Comparison of ENCODE assay signal across 9 cellular contexts in genomic region chr7:117871778-117872538, GRCh38. TPM values are rescaled to one million over a fixed set of nuclear protein-coding genes. Genes with fewer than 3 reads are reported as not detected.
DNase-seq lines count a peak whose midpoint lies in the region; ATAC-seq, FAIRE-seq and TF ChIP-seq lines count a peak whose summit lies in the region.
"Had no signal": no experiment of that assay in that cellular context is flagged by ENCODE, and none has a peak within 500 bp of the region (broad histone marks: within the 10 kb centered on the region; RNA-seq: fewer than 3 reads in every experiment).

No MANE protein-coding gene starts in this region.

- H3K36me3 Mint-ChIP-seq in activated T-helper 1 cell treated with anti-CD3 and anti-CD28 coated beads, Interleukin-12 subunit alpha, Interleukin-12 subunit beta, Interleukin-2, Interleukin-4 antibody, amounts not matched to agents 30 ng/mL and 10 ng/mL and 1 ng/mL, durations not matched to agents 14 hours and 24 hours and 36 hours (ENCODE audit: low read depth): no peaks in the 10 kb centered on the region

- intact Hi-C loops in activated T-helper 1 cell treated with anti-CD3 and anti-CD28 coated beads, Interleukin-12 subunit alpha, Interleukin-12 subunit beta, Interleukin-2, Interleukin-4 antibody, amounts not matched to agents 30 ng/mL and 10 ng/mL and 1 ng/mL, durations not matched to agents 14 hours and 24 hours and 36 hours (cut with micrococcal nuclease): no loop called here

- H3K27me3 ChIP-seq in GM23248 (replicated peaks; ENCODE audit: insufficient read depth): peaks cover 69% of the 10 kb centered on the region
- H3K27me3 ChIP-seq in small intestine (ENCODE audit: control insufficient read depth in 2 of 2, insufficient read depth in 2 of 2, low read length in 2 of 2): peaks cover 0 to 7% of the 10 kb centered on the region in 2 donors

- WGBS in GM23248 (ENCODE audit: low coverage in 1 of 2, low lambda C conversion rate in 2 of 2, missing lambda C conversion rate in 2 of 2), 2 experiments: 8 to 11% methylated on average over 16 to 18 of the region's 18 CpGs
- WGBS in small intestine, 3 donors: 1 to 4% (median 3%) methylated on average over 18 of the region's 18 CpGs

- no peaks in the 10 kb centered on the region for H3K9me3 ChIP-seq in GM23248 (ENCODE audit: low read depth)
- no peaks in the 10 kb centered on the region for H3K9me3 ChIP-seq in small intestine (ENCODE audit: control insufficient read depth, low read depth)

- in situ Hi-C loops in GM23248 (cut with MboI): no loop called here

- peaks cover 49% of the 10 kb centered on the region for H3K27me3 Mint-ChIP-seq in activated T-helper 1 cell treated with anti-CD3 and anti-CD28 coated beads, Interleukin-12 subunit alpha, Interleukin-12 subunit beta, Interleukin-2, Interleukin-4 antibody, amounts not matched to agents 30 ng/mL and 10 ng/mL and 1 ng/mL, durations not matched to agents 14 hours and 24 hours and 36 hours (ENCODE audit: insufficient read depth)

- H3K9me3 Mint-ChIP-seq in activated T-helper 1 cell treated with anti-CD3 and anti-CD28 coated beads, Interleukin-12 subunit alpha, Interleukin-12 subunit beta, Interleukin-2, Interleukin-4 antibody, amounts not matched to agents 30 ng/mL and 10 ng/mL and 1 ng/mL, durations not matched to agents 14 hours and 24 hours and 36 hours: no peaks in the 10 kb centered on the region

- ATAC-seq in HG03342 (IDR thresholded peaks at IDR 0.05; ENCODE audit: unreplicated experiment): no peak
- ATAC-seq in GM21786 (IDR thresholded peaks at IDR 0.05; ENCODE audit: unreplicated experiment): no peak

- no peak for TF ChIP-seq CTCF in D721Med (IDR thresholded peaks at IDR 0.05; ENCODE audit: insufficient read depth, missing control alignments)

- H3K27ac Mint-ChIP-seq in activated T-helper 1 cell treated with anti-CD3 and anti-CD28 coated beads, Interleukin-12 subunit alpha, Interleukin-12 subunit beta, Interleukin-2, Interleukin-4 antibody, amounts not matched to agents 30 ng/mL and 10 ng/mL and 1 ng/mL, durations not matched to agents 14 hours and 24 hours and 36 hours: no peak overlapping the region

- DNase-seq in GM23248: peak; percentile 2
- no peak for DNase-seq in activated T-helper 1 cell treated with anti-CD3 and anti-CD28 coated beads, Interleukin-12 subunit alpha, Interleukin-12 subunit beta, Interleukin-2, Interleukin-4 antibody, amounts not matched to agents 30 ng/mL and 10 ng/mL and 1 ng/mL, durations not matched to agents 14 hours and 24 hours and 36 hours (ENCODE audit: low spot score)
- peak; percentile 49 to 61 for DNase-seq in hippocampal formation (lab: John Stamatoyannopoulos, UW)
- DNase-seq in putamen (ENCODE audit: low spot score): peak; percentile 83
- DNase-seq in D721Med (ENCODE audit: insufficient read length, low spot score): no peak
- no peak for DNase-seq in small intestine

- H3K27ac ChIP-seq in GM23248 (no peak overlapping the region), small intestine (ENCODE audit: low read depth in 1 of 2, low read length in 1 of 2) (no peak overlapping the region)

- H3K4me2 ChIP-seq in GM23248 (ENCODE audit: unreplicated experiment): no peak overlapping the region

- H3K4me1 Mint-ChIP-seq in activated T-helper 1 cell treated with anti-CD3 and anti-CD28 coated beads, Interleukin-12 subunit alpha, Interleukin-12 subunit beta, Interleukin-2, Interleukin-4 antibody, amounts not matched to agents 30 ng/mL and 10 ng/mL and 1 ng/mL, durations not matched to agents 14 hours and 24 hours and 36 hours (ENCODE audit: low read depth): no peaks in the 10 kb centered on the region

- no peaks in the 10 kb centered on the region for H3K4me1 ChIP-seq in GM23248 (ENCODE audit: insufficient read depth)
- H3K4me1 ChIP-seq in small intestine (ENCODE audit: control insufficient read depth in 2 of 2, insufficient read depth in 1 of 2, low read depth in 1 of 2, low read length in 1 of 2): peaks cover 0 to 2% of the 10 kb centered on the region in 2 donors

- no peak for FAIRE-seq in D721Med (lab: Jason Lieb, UNC)
- no peak for FAIRE-seq in small intestine (lab: Jason Lieb, UNC)
- FAIRE-seq: colon had no signal

- H3K9ac ChIP-seq in GM23248: no peak overlapping the region

- H4K20me1 ChIP-seq in GM23248 (ENCODE audit: insufficient read depth): no peaks in the 10 kb centered on the region

- H3K9me2 ChIP-seq in GM23248 (ENCODE audit: insufficient read depth): no peaks in the 10 kb centered on the region

- H3K4me3 Mint-ChIP-seq in activated T-helper 1 cell treated with anti-CD3 and anti-CD28 coated beads, Interleukin-12 subunit alpha, Interleukin-12 subunit beta, Interleukin-2, Interleukin-4 antibody, amounts not matched to agents 30 ng/mL and 10 ng/mL and 1 ng/mL, durations not matched to agents 14 hours and 24 hours and 36 hours: peak overlapping the region; percentile 10

- H3K36me3 ChIP-seq in GM23248 (ENCODE audit: low read depth) (no peaks in the 10 kb centered on the region), small intestine (ENCODE audit: control insufficient read depth in 2 of 2, insufficient read depth in 2 of 2, low read length in 2 of 2) (no peaks in the 10 kb centered on the region)

- H3K4me3 ChIP-seq in GM23248: no peak overlapping the region
- peak overlapping the region in 1 of 2 donors; percentile 74 for H3K4me3 ChIP-seq in small intestine (ENCODE audit: low read depth in 1 of 2, low read length in 2 of 2)

- no peaks in the 10 kb centered on the region for H3K79me2 ChIP-seq in GM23248 (ENCODE audit: insufficient read depth)

- H2AFZ ChIP-seq in GM23248: no peak overlapping the region

- H3F3A ChIP-seq in GM23248 (ENCODE audit: insufficient read depth): no peaks in the 10 kb centered on the region

RNA-seq across cellular contexts. Expression of gene CTTNBP2, which starts 1.3 kb away (rescaled TPM):
- not detected in 2 replicates for total RNA-seq in GM23248 (2014; rRNA removed; shearing (Covaris generic))
- polyA plus RNA-seq in GM23248 (2016; fragmentation: Nextera tagmentation; extraction: Ambion mirVana) (not detected in 2 replicates), small intestine (1 to 10 TPM in 2 of 3 donors, under 1 TPM in 1; 0.45 to 2.7 (median 1.9) TPM)
- total RNA-seq in activated T-helper 1 cell treated with anti-CD3 and anti-CD28 coated beads, Interleukin-12 subunit alpha, Interleukin-12 subunit beta, Interleukin-2, Interleukin-4 antibody, amounts not matched to agents 30 ng/mL and 10 ng/mL and 1 ng/mL, durations not matched to agents 14 hours and 24 hours and 36 hours: not detected in 2 replicates

Comparison
In these comparisons a context has a peak if more than half of its experiments do, and no peak if none do; other contexts are left out.
1. DNase-seq: peak in GM23248 (single experiment), hippocampal formation (2 of 2) and putamen (single experiment); none in activated T-helper 1 cell treated with anti-CD3 and anti-CD28 coated beads, Interleukin-12 subunit alpha, Interleukin-12 subunit beta, Interleukin-2, Interleukin-4 antibody, amounts not matched to agents 30 ng/mL and 10 ng/mL and 1 ng/mL, durations not matched to agents 14 hours and 24 hours and 36 hours (single experiment), D721Med (single experiment) and small intestine (single experiment).